Comparison of ENCODE assay signal across 1 cellular context in genomic region chr3:197736491-197737318, GRCh38.
TF ChIP-seq lines count a peak whose summit lies in the region.

RUBCN (minus strand) TSS chr3:197736904; CDS start chr3:197736719, 185 bp downstream.

TF ChIP-seq in HepG2, 621 proteins besides CTCF, POLR2A, EP300 and RAD21 (continued from another document and continues in another):
- TF ChIP-seq SAFB2 (CRISPR knock-in tag; IDR thresholded peaks at IDR 0.05; ENCODE audit: borderline replicate concordance, low read depth), result no peak
- no peak for TF ChIP-seq ZNF776 (CRISPR knock-in tag; IDR thresholded peaks at IDR 0.05)
- TF ChIP-seq GLMP (CRISPR knock-in tag; IDR thresholded peaks at IDR 0.05; ENCODE audit: borderline replicate concordance), result no peak
- no peak for TF ChIP-seq DNMT3B (CRISPR knock-in tag; conservative IDR thresholded peaks at IDR 0.05)
- TF ChIP-seq FOXM1 (CRISPR knock-in tag; IDR thresholded peaks at IDR 0.05), result no peak
- TF ChIP-seq CCAR2 (optimal IDR thresholded peaks at IDR 0.05; ENCODE audit: low read depth, low read length), result no peak
- no peak for TF ChIP-seq ZNF121 (CRISPR knock-in tag; IDR thresholded peaks at IDR 0.05)
- no peak for TF ChIP-seq ZNF724P (CRISPR knock-in tag; IDR thresholded peaks at IDR 0.05; ENCODE audit: borderline replicate concordance)
- no peak for TF ChIP-seq DDIT3 (CRISPR knock-in tag; IDR thresholded peaks at IDR 0.05)
- TF ChIP-seq ESRRA (CRISPR knock-in tag; IDR thresholded peaks at IDR 0.05; ENCODE audit: low read depth), result no peak
- TF ChIP-seq ZNF556 (CRISPR knock-in tag; IDR thresholded peaks at IDR 0.05; ENCODE audit: borderline replicate concordance), result 0 out of 2 replicates have a peak, but pooled peaks have one; percentile 23
- TF ChIP-seq KDM5B (CRISPR knock-in tag; IDR thresholded peaks at IDR 0.05; ENCODE audit: borderline replicate concordance), result peak; percentile 45; the same call in 1 of the 2 replicates
- no peak for TF ChIP-seq TGIF2 (CRISPR knock-in tag; IDR thresholded peaks at IDR 0.05)
- peak; percentile 16; the same call in 1 of the 2 replicates for TF ChIP-seq FOXP4 (CRISPR knock-in tag; IDR thresholded peaks at IDR 0.05)
- TF ChIP-seq IRF1 (CRISPR knock-in tag; IDR thresholded peaks at IDR 0.05; ENCODE audit: low read depth), result no peak
- TF ChIP-seq HOXA3 (CRISPR knock-in tag; IDR thresholded peaks at IDR 0.05), result 0 out of 2 replicates have a peak, but pooled peaks have one; percentile 53
- no peak for TF ChIP-seq ZNF772 (CRISPR knock-in tag; IDR thresholded peaks at IDR 0.05)
- TF ChIP-seq RERE (CRISPR knock-in tag; IDR thresholded peaks at IDR 0.05; ENCODE audit: low read depth), result no peak
- TF ChIP-seq KMT2A (CRISPR knock-in tag; IDR thresholded peaks at IDR 0.05), result no peak; the same call in 1 of the 2 replicates
- no peak for TF ChIP-seq ZNF564 (CRISPR knock-in tag; IDR thresholded peaks at IDR 0.05)
- TF ChIP-seq FIP1L1 (IDR thresholded peaks at IDR 0.05; ENCODE audit: borderline replicate concordance, insufficient read depth, low read depth, low read length), result no peak
- no peak for TF ChIP-seq TAF15 (IDR thresholded peaks at IDR 0.05; ENCODE audit: low read depth, low read length, poor library complexity, severe bottlenecking)
- TF ChIP-seq EEA1 (CRISPR knock-in tag; IDR thresholded peaks at IDR 0.05; ENCODE audit: borderline replicate concordance), result 0 out of 2 replicates have a peak, but pooled peaks have one; percentile 28
- TF ChIP-seq BCLAF1 (IDR thresholded peaks at IDR 0.05), result no peak
- no peak for TF ChIP-seq GPBP1L1 (CRISPR knock-in tag; IDR thresholded peaks at IDR 0.05)
- TF ChIP-seq SMARCC2 (IDR thresholded peaks at IDR 0.05), result no peak
- no peak for TF ChIP-seq MLLT10 (CRISPR knock-in tag; IDR thresholded peaks at IDR 0.05)
- TF ChIP-seq ZNF780A (CRISPR knock-in tag; IDR thresholded peaks at IDR 0.05), result no peak
- 0 out of 2 replicates have a peak, but pooled peaks have one; percentile 63 for TF ChIP-seq GZF1 (CRISPR knock-in tag; IDR thresholded peaks at IDR 0.05)
- peak; percentile 34; the same call in 1 of the 2 replicates for TF ChIP-seq ZSCAN31 (CRISPR knock-in tag; IDR thresholded peaks at IDR 0.05; ENCODE audit: low read depth)
- TF ChIP-seq BHLHE40 (IDR thresholded peaks at IDR 0.05; ENCODE audit: low read length), result peak; percentile 40; the same call in 1 of the 2 replicates
- TF ChIP-seq HNRNPUL1 (IDR thresholded peaks at IDR 0.05; ENCODE audit: low read depth, low read length), result 0 out of 2 replicates have a peak, but pooled peaks have one; percentile 34
- TF ChIP-seq PLRG1 (conservative IDR thresholded peaks at IDR 0.05), result no peak
- TF ChIP-seq TMF1 (CRISPR knock-in tag; IDR thresholded peaks at IDR 0.05; ENCODE audit: low read depth), result no peak
- TF ChIP-seq ETV6 (CRISPR knock-in tag; conservative IDR thresholded peaks at IDR 0.05), result no peak
- TF ChIP-seq TEAD3 (CRISPR knock-in tag; optimal IDR thresholded peaks at IDR 0.05; ENCODE audit: borderline replicate concordance), result peak; percentile 62
- no peak for TF ChIP-seq IRF9 (CRISPR knock-in tag; IDR thresholded peaks at IDR 0.05; ENCODE audit: borderline replicate concordance)
- no peak for TF ChIP-seq ZNF513 (CRISPR knock-in tag; conservative IDR thresholded peaks at IDR 0.05)
- no peak; the same call in 1 of the 2 replicates for TF ChIP-seq ZC3H13 (CRISPR knock-in tag; IDR thresholded peaks at IDR 0.05)
- TF ChIP-seq ZNF567 (CRISPR knock-in tag; IDR thresholded peaks at IDR 0.05; ENCODE audit: borderline replicate concordance), result no peak; the same call in 1 of the 2 replicates
- TF ChIP-seq BRD4 (CRISPR knock-in tag; IDR thresholded peaks at IDR 0.05), result no peak
- TF ChIP-seq NFYC (CRISPR knock-in tag; IDR thresholded peaks at IDR 0.05), result peak; percentile 92
- TF ChIP-seq ZNF382 (CRISPR knock-in tag; IDR thresholded peaks at IDR 0.05; ENCODE audit: borderline replicate concordance), result no peak
- no peak for TF ChIP-seq MIER3 (CRISPR knock-in tag; IDR thresholded peaks at IDR 0.05; ENCODE audit: borderline replicate concordance)
- no peak for TF ChIP-seq KAT2B (IDR thresholded peaks at IDR 0.05; ENCODE audit: borderline replicate concordance, low read depth, low read length)
- TF ChIP-seq TRIM22 (IDR thresholded peaks at IDR 0.05), result no peak
- TF ChIP-seq NFE2 (CRISPR knock-in tag; IDR thresholded peaks at IDR 0.05), result no peak
